In the genomic region with DNA sequence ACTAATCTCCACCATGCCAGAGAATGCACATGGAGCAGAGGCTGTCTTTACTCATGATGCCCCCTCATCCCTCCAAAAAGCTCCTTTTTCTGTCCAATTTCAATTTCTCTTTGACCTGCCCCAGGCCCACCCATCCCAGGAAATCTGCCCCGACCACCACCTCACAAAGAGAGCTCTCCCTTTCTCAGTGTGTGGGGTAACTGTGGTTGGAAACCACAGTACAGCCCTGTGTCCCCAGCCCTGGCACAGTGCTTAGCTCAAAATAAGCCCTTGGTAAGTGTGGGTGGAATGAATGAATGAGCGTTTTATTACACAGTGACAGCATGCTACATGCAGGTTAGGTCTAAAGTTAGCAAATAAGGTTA, we compare ENCODE assay signal across 8 cellular contexts. TPM values are rescaled to one million over a fixed set of nuclear protein-coding genes. Genes with fewer than 3 reads are reported as not detected.
DNase-seq lines count a peak whose midpoint lies in the region; ATAC-seq and TF ChIP-seq lines count a peak whose summit lies in the region.

No MANE protein-coding gene starts in this region.

- no peaks in the 10 kb centered on the region for H3K9me3 ChIP-seq in esophagus muscularis mucosa

- TF ChIP-seq POLR2A in esophagus muscularis mucosa (IDR thresholded peaks at IDR 0.05; ENCODE audit: low read depth) = no peak

- H3K27me3 Mint-ChIP-seq in activated T-cell treated with anti-CD3 and anti-CD28 coated beads, Interleukin-2, amount 50 U/mL, for 24 hours = no peaks in the 10 kb centered on the region
- H3K27me3 Mint-ChIP-seq in activated T-helper 2 cell treated with anti-CD3 and anti-CD28 coated beads, Interferon-gamma antibody, Interleukin-2, Interleukin-4, amounts not matched to agents 10 μg/mL and 5 μg/mL and 100 μg/mL, durations not matched to agents 14 hours and 24 hours and 36 hours (ENCODE audit: low read depth) = no peaks in the 10 kb centered on the region
- no peaks in the 10 kb centered on the region for H3K27me3 Mint-ChIP-seq in stimulated activated naive CD8-positive, alpha-beta T cell treated with anti-CD3 and anti-CD28 coated beads, Interleukin-15, Interleukin-2, amounts not matched to agents 100 ng/mL and 50 ng/mL, for 24 hours
- peaks cover 7% of the 10 kb centered on the region for H3K27me3 Mint-ChIP-seq in progenitor cell of endocrine pancreas

- intact Hi-C loops in activated T-helper 2 cell treated with anti-CD3 and anti-CD28 coated beads, Interferon-gamma antibody, Interleukin-2, Interleukin-4, amounts not matched to agents 10 μg/mL and 5 μg/mL and 100 μg/mL, durations not matched to agents 14 hours and 24 hours and 36 hours (cut with micrococcal nuclease) = loop anchor here (1.0 to 2.0 kb wide), 3 partner anchors 10 to 54 kb away; no protein-coding TSS in a partner anchor
- intact Hi-C loops in esophagus muscularis mucosa (cut with DNase I) = no loop called here

- peak overlapping the region; percentile 90 for H3K27ac Mint-ChIP-seq in activated T-cell treated with anti-CD3 and anti-CD28 coated beads, Interleukin-2, amount 50 U/mL, for 24 hours
- peak overlapping the region; percentile 93 for H3K27ac Mint-ChIP-seq in activated T-helper 2 cell treated with anti-CD3 and anti-CD28 coated beads, Interferon-gamma antibody, Interleukin-2, Interleukin-4, amounts not matched to agents 10 μg/mL and 5 μg/mL and 100 μg/mL, durations not matched to agents 14 hours and 24 hours and 36 hours
- peak overlapping the region; percentile 95 for H3K27ac Mint-ChIP-seq in stimulated activated naive CD8-positive, alpha-beta T cell treated with anti-CD3 and anti-CD28 coated beads, Interleukin-15, Interleukin-2, amounts not matched to agents 100 ng/mL and 50 ng/mL, for 24 hours
- H3K27ac Mint-ChIP-seq in progenitor cell of endocrine pancreas = no peak overlapping the region

- H3K36me3 Mint-ChIP-seq in activated T-cell treated with anti-CD3 and anti-CD28 coated beads, Interleukin-2, amount 50 U/mL, for 24 hours (ENCODE audit: low read depth) = no peaks in the 10 kb centered on the region
- no peaks in the 10 kb centered on the region for H3K36me3 Mint-ChIP-seq in activated T-helper 2 cell treated with anti-CD3 and anti-CD28 coated beads, Interferon-gamma antibody, Interleukin-2, Interleukin-4, amounts not matched to agents 10 μg/mL and 5 μg/mL and 100 μg/mL, durations not matched to agents 14 hours and 24 hours and 36 hours (ENCODE audit: low read depth)
- H3K36me3 Mint-ChIP-seq in stimulated activated naive CD8-positive, alpha-beta T cell treated with anti-CD3 and anti-CD28 coated beads, Interleukin-15, Interleukin-2, amounts not matched to agents 100 ng/mL and 50 ng/mL, for 24 hours (ENCODE audit: low read depth) = no peaks in the 10 kb centered on the region
- no peaks in the 10 kb centered on the region for H3K36me3 Mint-ChIP-seq in progenitor cell of endocrine pancreas (ENCODE audit: insufficient read depth)

- no peak for TF ChIP-seq EP300 in esophagus muscularis mucosa (IDR thresholded peaks at IDR 0.05)

- peak overlapping the region in 1 of 4 donors; percentile 10 for H3K27ac ChIP-seq in esophagus muscularis mucosa (replicated peaks in 1 of 4)

- no peaks in the 10 kb centered on the region for H3K27me3 ChIP-seq in esophagus muscularis mucosa

- DNase-seq in activated T-cell treated with anti-CD3 and anti-CD28 coated beads, Interleukin-2, amount 50 U/mL, for 24 hours = no peak
- no peak for DNase-seq in activated T-cell treated with anti-CD3 and anti-CD28 coated beads, Interleukin-2, amount 50 U/mL, for 1 hour
- no peak for DNase-seq in activated T-helper 2 cell treated with anti-CD3 and anti-CD28 coated beads, Interferon-gamma antibody, Interleukin-2, Interleukin-4, amounts not matched to agents 10 μg/mL and 5 μg/mL and 100 μg/mL, durations not matched to agents 14 hours and 24 hours and 36 hours (ENCODE audit: low spot score)
- no peak for DNase-seq in activated gamma-delta T cell (lab: John Stamatoyannopoulos, UW)
- no peak for DNase-seq in esophagus muscularis mucosa (ENCODE audit: extremely low spot score)
- no peak for DNase-seq in progenitor cell of endocrine pancreas (ENCODE audit: low spot score, unreplicated experiment)

- H3K4me3 ChIP-seq in esophagus muscularis mucosa = no peak overlapping the region

- peaks cover 68% of the 10 kb centered on the region for H3K4me1 Mint-ChIP-seq in activated T-cell treated with anti-CD3 and anti-CD28 coated beads, Interleukin-2, amount 50 U/mL, for 24 hours (ENCODE audit: low read depth)
- peaks cover 67% of the 10 kb centered on the region for H3K4me1 Mint-ChIP-seq in activated T-helper 2 cell treated with anti-CD3 and anti-CD28 coated beads, Interferon-gamma antibody, Interleukin-2, Interleukin-4, amounts not matched to agents 10 μg/mL and 5 μg/mL and 100 μg/mL, durations not matched to agents 14 hours and 24 hours and 36 hours (ENCODE audit: low read depth)
- H3K4me1 Mint-ChIP-seq in stimulated activated naive CD8-positive, alpha-beta T cell treated with anti-CD3 and anti-CD28 coated beads, Interleukin-15, Interleukin-2, amounts not matched to agents 100 ng/mL and 50 ng/mL, for 24 hours (ENCODE audit: low read depth) = peaks cover 75% of the 10 kb centered on the region
- peaks cover 11% of the 10 kb centered on the region for H3K4me1 Mint-ChIP-seq in progenitor cell of endocrine pancreas (ENCODE audit: low read depth)

- WGBS in esophagus muscularis mucosa = 88% methylated on average over 2 of the region's 2 CpGs

- H3K36me3 ChIP-seq in esophagus muscularis mucosa = no peaks in the 10 kb centered on the region

- TF ChIP-seq CTCF in esophagus muscularis mucosa (IDR thresholded peaks at IDR 0.05) (no peak), progenitor cell of endocrine pancreas (IDR thresholded peaks at IDR 0.05; ENCODE audit: unreplicated experiment) (no peak)

- H3K9me3 Mint-ChIP-seq in activated T-cell treated with anti-CD3 and anti-CD28 coated beads, Interleukin-2, amount 50 U/mL, for 24 hours = no peaks in the 10 kb centered on the region
- no peaks in the 10 kb centered on the region for H3K9me3 Mint-ChIP-seq in activated T-helper 2 cell treated with anti-CD3 and anti-CD28 coated beads, Interferon-gamma antibody, Interleukin-2, Interleukin-4, amounts not matched to agents 10 μg/mL and 5 μg/mL and 100 μg/mL, durations not matched to agents 14 hours and 24 hours and 36 hours
- H3K9me3 Mint-ChIP-seq in stimulated activated naive CD8-positive, alpha-beta T cell treated with anti-CD3 and anti-CD28 coated beads, Interleukin-15, Interleukin-2, amounts not matched to agents 100 ng/mL and 50 ng/mL, for 24 hours = no peaks in the 10 kb centered on the region
- H3K9me3 Mint-ChIP-seq in progenitor cell of endocrine pancreas (ENCODE audit: low read depth) = no peaks in the 10 kb centered on the region

- ATAC-seq in HG03097 (IDR thresholded peaks at IDR 0.05; ENCODE audit: low FRiP score, unreplicated experiment) = peak; percentile 14

- peaks cover under 1 to 14% (median 8%) of the 10 kb centered on the region in 4 donors for H3K4me1 ChIP-seq in esophagus muscularis mucosa

- H3K4me3 Mint-ChIP-seq in activated T-cell treated with anti-CD3 and anti-CD28 coated beads, Interleukin-2, amount 50 U/mL, for 24 hours = peak overlapping the region; percentile 6
- no peak overlapping the region for H3K4me3 Mint-ChIP-seq in activated T-helper 2 cell treated with anti-CD3 and anti-CD28 coated beads, Interferon-gamma antibody, Interleukin-2, Interleukin-4, amounts not matched to agents 10 μg/mL and 5 μg/mL and 100 μg/mL, durations not matched to agents 14 hours and 24 hours and 36 hours (ENCODE audit: low read depth)
- peak overlapping the region; percentile 54 for H3K4me3 Mint-ChIP-seq in stimulated activated naive CD8-positive, alpha-beta T cell treated with anti-CD3 and anti-CD28 coated beads, Interleukin-15, Interleukin-2, amounts not matched to agents 100 ng/mL and 50 ng/mL, for 24 hours
- no peak overlapping the region for H3K4me3 Mint-ChIP-seq in progenitor cell of endocrine pancreas (ENCODE audit: low read depth)

RNA-seq across cellular contexts. Expression of a gene that starts 43.7 kb away (rescaled TPM):
- total RNA-seq in activated T-helper 2 cell treated with anti-CD3 and anti-CD28 coated beads, Interferon-gamma antibody, Interleukin-2, Interleukin-4, amounts not matched to agents 10 μg/mL and 5 μg/mL and 100 μg/mL, durations not matched to agents 14 hours and 24 hours and 36 hours = 173 and 176 TPM in 2 replicates
- 100 to 1,000 TPM in 1 of 4 donors, 10 to 100 TPM in 3; 73.6 to 105 (median 83.9) TPM for total RNA-seq in esophagus muscularis mucosa
- total RNA-seq in progenitor cell of endocrine pancreas = 44.1 and 49.0 TPM in 2 replicates

Comparison
In these comparisons a context has a peak if more than half of its experiments do, and no peak if none do; other contexts are left out.
1. H3K4me3 Mint-ChIP-seq: peak in activated T-cell treated with anti-CD3 and anti-CD28 coated beads, Interleukin-2, amount 50 U/mL, for 24 hours (single experiment) and stimulated activated naive CD8-positive, alpha-beta T cell treated with anti-CD3 and anti-CD28 coated beads, Interleukin-15, Interleukin-2, amounts not matched to agents 100 ng/mL and 50 ng/mL, for 24 hours (single experiment); none in activated T-helper 2 cell treated with anti-CD3 and anti-CD28 coated beads, Interferon-gamma antibody, Interleukin-2, Interleukin-4, amounts not matched to agents 10 μg/mL and 5 μg/mL and 100 μg/mL, durations not matched to agents 14 hours and 24 hours and 36 hours (single experiment) and progenitor cell of endocrine pancreas (single experiment).